In genomic region chr12:92412931-92413685, GRCh38 we compare ENCODE assay signal across 22 cellular contexts.
"Had no signal": no experiment of that assay in that cellular context is flagged by ENCODE, and none has a peak within 500 bp of the region (broad histone marks: within the 10 kb centered on the region; RNA-seq: fewer than 3 reads in every experiment).

No MANE protein-coding gene starts in this region.

- DNase-seq: activated CD4-positive, alpha-beta T cell treated with anti-CD3 and anti-CD28 coated beads, Interleukin-2, amount 50 U/mL, for 4 hours; activated naive CD4-positive, alpha-beta T cell treated with Interleukin-2 at 50 U/mL for 16 hours; activated naive CD8-positive, alpha-beta T cell treated with anti-CD3 and anti-CD28 coated beads for 36 hours; activated T-cell treated with anti-CD3 and anti-CD28 coated beads, Interleukin-2, amount 50 U/mL, for 48 hours; amniotic stem cell; body of pancreas; effector CD4-positive, alpha-beta T cell; foreskin keratinocyte; left ventricle myocardium superior; pancreas; psoas muscle; stimulated activated CD4-positive, alpha-beta T cell treated with anti-CD3 and anti-CD28 coated beads, Interleukin-12 subunit alpha, Interleukin-12 subunit beta, amount 100 ng/mL, for 4 hours; stimulated activated CD4-positive, alpha-beta T cell treated with anti-CD3 and anti-CD28 coated beads, Interleukin-4, amount 100 ng/mL, for 4 hours; stimulated activated naive CD8-positive, alpha-beta T cell treated with anti-CD3 and anti-CD28 coated beads, Interleukin-15, Interleukin-2, amounts not matched to agents 100 U/mL and 50 U/mL, for 24 hours; T-helper 1 cell; upper lobe of left lung had no signal

- H3K27ac Mint-ChIP-seq: activated naive CD8-positive, alpha-beta T cell treated with anti-CD3 and anti-CD28 coated beads for 36 hours; dendritic cell treated with granulocyte-macrophage colony-stimulating factor and Interleukin-4, amounts not matched to agents 40 ng/mL and 50 ng/mL, for 4 days; WTC11 had no signal

- H3K27me3 Mint-ChIP-seq: activated naive CD8-positive, alpha-beta T cell treated with anti-CD3 and anti-CD28 coated beads for 36 hours; dendritic cell treated with granulocyte-macrophage colony-stimulating factor and Interleukin-4, amounts not matched to agents 40 ng/mL and 50 ng/mL, for 4 days had no signal

- H3K4me3 ChIP-seq: body of pancreas, cardiac muscle cell, pancreas, psoas muscle, right atrium auricular region, upper lobe of left lung had no signal

- H3K9me3 ChIP-seq: body of pancreas, neutrophil, pancreas, psoas muscle, upper lobe of left lung had no signal

- H3K36me3 ChIP-seq: cardiac muscle cell, neutrophil, pancreas, right atrium auricular region, upper lobe of left lung had no signal

- H3K4me1 ChIP-seq: body of pancreas, foreskin keratinocyte, pancreas, upper lobe of left lung had no signal

- H3K4me3 Mint-ChIP-seq: activated naive CD8-positive, alpha-beta T cell treated with anti-CD3 and anti-CD28 coated beads for 36 hours; dendritic cell treated with granulocyte-macrophage colony-stimulating factor and Interleukin-4, amounts not matched to agents 40 ng/mL and 50 ng/mL, for 4 days; nephron; WTC11 had no signal

- H3K27me3 ChIP-seq: body of pancreas, cardiac muscle cell, foreskin keratinocyte, neutrophil, pancreas, right atrium auricular region, upper lobe of left lung had no signal
